Comparison of ENCODE assay signal across 14 cellular contexts in genomic region chr11:46353706-46354105, GRCh38. TPM values are rescaled to one million over a fixed set of nuclear protein-coding genes. Genes with fewer than 3 reads are reported as not detected.
DNase-seq lines count a peak whose midpoint lies in the region; ATAC-seq and TF ChIP-seq lines count a peak whose summit lies in the region.
"Had no signal": no experiment of that assay in that cellular context is flagged by ENCODE, and none has a peak within 500 bp of the region (broad histone marks: within the 10 kb centered on the region; RNA-seq: fewer than 3 reads in every experiment).

No MANE protein-coding gene starts in this region.

- peak overlapping the region; percentile 59 for H3K27ac Mint-ChIP-seq in activated CD4-positive, alpha-beta memory T cell treated with anti-CD3 and anti-CD28 coated beads, Interleukin-2, amount 10 ng/mL, durations not matched to agents 7 days and 5 days
- no peak overlapping the region for H3K27ac Mint-ChIP-seq in Caco-2 (ENCODE audit: unreplicated experiment)

- H3K4me2 ChIP-seq in smooth muscle cell, result no peak overlapping the region

- whole genome bisulfite sequencing in smooth muscle cell (ENCODE audit: low lambda C conversion rate), result 22% methylated on average over 8 of the region's 9 CpGs

- H3F3A ChIP-seq in smooth muscle cell (ENCODE audit: low read depth), result no peaks in the 10 kb centered on the region

- TF ChIP-seq CTCF in HEK293 (tag by site-specific recombination; IDR thresholded peaks at IDR 0.05), result no peak
- no peak for TF ChIP-seq CTCF in dorsolateral prefrontal cortex (IDR thresholded peaks at IDR 0.05 in 54 of 56, conservative IDR thresholded peaks at IDR 0.05 in 2 of 56; ENCODE audit: low read depth in 1 of 56, partially characterized antibody in 56 of 56)
- TF ChIP-seq CTCF in smooth muscle cell (IDR thresholded peaks at IDR 0.05; ENCODE audit: borderline replicate concordance, insufficient read depth, poor library complexity, severe bottlenecking), result no peak
- no peak for TF ChIP-seq CTCF in Caco-2 (IDR thresholded peaks at IDR 0.05; ENCODE audit: insufficient read depth in 1 of 2, low read depth in 1 of 2, low read length in 1 of 2, severe bottlenecking in 1 of 2, unreplicated experiment in 1 of 2)

- H3K9ac ChIP-seq in smooth muscle cell (ENCODE audit: low read depth), result no peak overlapping the region

- H2AFZ ChIP-seq in smooth muscle cell (ENCODE audit: low read depth), result no peak overlapping the region

- POLR2A ChIA-PET in HEK293 (lab: Yijun Ruan, JAX), result no interaction called here
- POLR2A ChIA-PET in activated CD4-positive, alpha-beta memory T cell treated with anti-CD3 and anti-CD28 coated beads, Interleukin-2, amount 10 ng/mL, durations not matched to agents 7 days and 5 days (lab: Charles Lee), result interaction anchor here (1.2 kb wide), 1 partner anchor 34 kb away, joined by 5 read pairs; no protein-coding TSS in a partner anchor
- POLR2A ChIA-PET in Caco-2 (lab: Charles Lee), result no interaction called here

- CTCF ChIA-PET in HEK293 (lab: Yijun Ruan, JAX), result interaction anchor here (0.7 to 10.0 kb wide), 6 partner anchors 13 to 904 kb away, joined by 3 to 98 read pairs (median 6); partner anchors contain the start of genes CHRM4 and NR1H3
- CTCF ChIA-PET in activated CD4-positive, alpha-beta memory T cell treated with anti-CD3 and anti-CD28 coated beads, Interleukin-2, amount 10 ng/mL, durations not matched to agents 7 days and 5 days (lab: Charles Lee), result interaction anchor here (0.6 to 10.7 kb wide), 6 partner anchors 12 to 436 kb away, joined by 3 to 210 read pairs (median 8); partner anchors contain the start of gene PEX16
- CTCF ChIA-PET in Caco-2 (lab: Charles Lee), result interaction anchor here (1.3 kb wide), 1 partner anchor 15 kb away, joined by 4 read pairs; no protein-coding TSS in a partner anchor

- H3K36me3 Mint-ChIP-seq in activated CD4-positive, alpha-beta memory T cell treated with anti-CD3 and anti-CD28 coated beads, Interleukin-2, amount 10 ng/mL, durations not matched to agents 7 days and 5 days (ENCODE audit: low read depth), result peaks cover 51% of the 10 kb centered on the region
- H3K36me3 Mint-ChIP-seq in Caco-2 (ENCODE audit: insufficient read depth, unreplicated experiment), result peaks cover 24% of the 10 kb centered on the region

- BruUV-seq in Caco-2 (replicated peaks; lab: Mats Ljungman, UMichigan), result no TSS peak

- no peaks in the 10 kb centered on the region for H3K27me3 ChIP-seq in dorsolateral prefrontal cortex
- H3K27me3 ChIP-seq in smooth muscle cell (ENCODE audit: low read depth), result no peaks in the 10 kb centered on the region
- H3K27me3 ChIP-seq in Caco-2 (replicated peaks; ENCODE audit: control insufficient read depth, insufficient read depth, low read length), result no peaks in the 10 kb centered on the region

- no peaks in the 10 kb centered on the region for H3K27me3 Mint-ChIP-seq in activated CD4-positive, alpha-beta memory T cell treated with anti-CD3 and anti-CD28 coated beads, Interleukin-2, amount 10 ng/mL, durations not matched to agents 7 days and 5 days
- H3K27me3 Mint-ChIP-seq in Caco-2 (ENCODE audit: insufficient read depth, unreplicated experiment), result no peaks in the 10 kb centered on the region

- intact Hi-C loops in dorsolateral prefrontal cortex (cut with DNase I), result loop anchor here in 1 of 2 donors (2.0 to 5.0 kb wide), 2 partner anchors 13 to 34 kb away; no protein-coding TSS in a partner anchor
- intact Hi-C loops in Caco-2 (cut with micrococcal nuclease; ENCODE audit: unreplicated experiment), result no loop called here

- H3K4me3 Mint-ChIP-seq in activated CD4-positive, alpha-beta memory T cell treated with anti-CD3 and anti-CD28 coated beads, Interleukin-2, amount 10 ng/mL, durations not matched to agents 7 days and 5 days, result no peak overlapping the region
- H3K4me3 Mint-ChIP-seq in Caco-2 (ENCODE audit: unreplicated experiment), result no peak overlapping the region

- peaks cover 81% of the 10 kb centered on the region for H3K79me2 ChIP-seq in smooth muscle cell (ENCODE audit: low read depth)

- H3K27ac ChIP-seq in HEK293 (ENCODE audit: extremely low read depth, low read depth, low read length), result no peak overlapping the region
- H3K27ac ChIP-seq in dorsolateral prefrontal cortex, result peak overlapping the region in 58 of 59 donors; percentile 15 to 91 (median 82)
- H3K27ac ChIP-seq in smooth muscle cell (ENCODE audit: low read depth), result no peak overlapping the region

- H3K4me3 ChIP-seq in HEK293 (ENCODE audit: low read depth, low read length) (no peak overlapping the region), dorsolateral prefrontal cortex (peak overlapping the region in 23 of 59 donors; percentile 0 to 90 (median 22)), smooth muscle cell (no peak overlapping the region), Caco-2 (ENCODE audit: low read depth, low read length) (no peak overlapping the region)

- peaks cover 76% of the 10 kb centered on the region for H3K4me1 Mint-ChIP-seq in activated CD4-positive, alpha-beta memory T cell treated with anti-CD3 and anti-CD28 coated beads, Interleukin-2, amount 10 ng/mL, durations not matched to agents 7 days and 5 days
- peaks cover 14% of the 10 kb centered on the region for H3K4me1 Mint-ChIP-seq in Caco-2 (ENCODE audit: low read depth, unreplicated experiment)

- H3K36me3 ChIP-seq in HEK293 (ENCODE audit: control insufficient read depth in 2 of 2, insufficient read depth in 1 of 2, low read length in 2 of 2) (peaks cover 0 to 26% of the 10 kb centered on the region in 2 experiments; a peak in 1 of 3 replicates), smooth muscle cell (ENCODE audit: low read depth) (no peaks in the 10 kb centered on the region), Caco-2 (ENCODE audit: control insufficient read depth, insufficient read depth, low read length) (peaks cover 3% of the 10 kb centered on the region; the same call in 1 of the 2 replicates)

- H3K9me3 ChIP-seq in HEK293 (ENCODE audit: control insufficient read depth, insufficient read depth, low read depth, low read length), result no peaks in the 10 kb centered on the region
- no peaks in the 10 kb centered on the region for H3K9me3 ChIP-seq in smooth muscle cell (replicated peaks; ENCODE audit: low read depth)
- H3K9me3 ChIP-seq in Caco-2, result no peaks in the 10 kb centered on the region

- H4K20me1 ChIP-seq in smooth muscle cell (ENCODE audit: low read depth), result peaks cover 79% of the 10 kb centered on the region

- H3K9me3 Mint-ChIP-seq in activated CD4-positive, alpha-beta memory T cell treated with anti-CD3 and anti-CD28 coated beads, Interleukin-2, amount 10 ng/mL, durations not matched to agents 7 days and 5 days, result no peaks in the 10 kb centered on the region
- H3K9me3 Mint-ChIP-seq in Caco-2 (ENCODE audit: unreplicated experiment), result no peaks in the 10 kb centered on the region

- no peak for DNase-seq in activated CD4-positive, alpha-beta memory T cell treated with anti-CD3 and anti-CD28 coated beads, Interleukin-2, amount 10 ng/mL, durations not matched to agents 7 days and 5 days
- peak in 7 of 10 donors; percentile 71 to 85 (median 78) for DNase-seq in dorsolateral prefrontal cortex
- peak in 2 of 3 donors; percentile 52 to 65 for DNase-seq in stimulated activated CD4-positive, alpha-beta T cell treated with anti-CD3 and anti-CD28 coated beads, TNF-alpha, amount 100 ng/mL, for 48 hours (ENCODE audit: low read depth in 3 of 3)
- DNase-seq in smooth muscle cell (lab: John Stamatoyannopoulos, UW; ENCODE audit: unreplicated experiment), result no peak
- no peak for DNase-seq in Caco-2
- DNase-seq in NK-92 treated with Interleukin-12 subunit alpha and Interleukin-12 subunit beta, amount 100 ng/mL, for 24 hours (lab: John Stamatoyannopoulos, UW), result no peak
- DNase-seq: activated gamma-delta T cell treated with Interleukin-2 at 50 U/mL for 16 hours, NCI-H1105, RPMI8226 had no signal

- H3K4me1 ChIP-seq in HEK293 (ENCODE audit: control insufficient read depth, insufficient read depth, low read length) (no peaks in the 10 kb centered on the region; the same call in 1 of the 2 replicates), smooth muscle cell (ENCODE audit: low read depth) (peaks cover 5% of the 10 kb centered on the region), Caco-2 (peaks cover 6% of the 10 kb centered on the region; the same call in 1 of the 2 replicates)

- ATAC-seq in HG02571 (IDR thresholded peaks at IDR 0.05; ENCODE audit: unreplicated experiment), result no peak
- ATAC-seq: right cardiac atrium had no signal

TF ChIP-seq in HEK293, 187 proteins besides CTCF, POLR2A, EP300 and RAD21 (continues in another document):
- no peak for TF ChIP-seq ZNF843 (tag by site-specific recombination; IDR thresholded peaks at IDR 0.05)
- peak; percentile 98 for TF ChIP-seq EGR2 (tag by site-specific recombination; IDR thresholded peaks at IDR 0.05; ENCODE audit: low read depth)
- peak; percentile 99 for TF ChIP-seq ZFHX2 (tag by site-specific recombination; conservative IDR thresholded peaks at IDR 0.05)
- no peak for TF ChIP-seq ZNF837 (tag by site-specific recombination; IDR thresholded peaks at IDR 0.05)

RNA-seq across cellular contexts. Expression of gene DGKZ, which starts 6.4 kb away (rescaled TPM):
- total RNA-seq in activated CD4-positive, alpha-beta memory T cell treated with anti-CD3 and anti-CD28 coated beads, Interleukin-2, amount 10 ng/mL, durations not matched to agents 7 days and 5 days, result 100 to 1,000 TPM; 141 to 143 TPM
- total RNA-seq in dorsolateral prefrontal cortex, result 100 to 1,000 TPM; 142 to 475 (median 319) TPM
- total RNA-seq in smooth muscle cell, result 32.2 and 42.1 TPM in 2 replicates
- 30.7 and 52.0 TPM in 2 replicates for polyA plus RNA-seq in smooth muscle cell
- total RNA-seq in Caco-2 (2022), result 59.3 and 59.5 TPM in 2 replicates

RNA-seq across cellular contexts. Expression of gene MDK, which starts 27.8 kb away (rescaled TPM):
- total RNA-seq in activated CD4-positive, alpha-beta memory T cell treated with anti-CD3 and anti-CD28 coated beads, Interleukin-2, amount 10 ng/mL, durations not matched to agents 7 days and 5 days, result 1 to 10 TPM; 3.5 to 4.1 TPM
- total RNA-seq in dorsolateral prefrontal cortex (10 to 100 TPM in 95 of 120 experiments, 1 to 10 TPM in 25; 4.6 to 45.3 (median 12.9) TPM), smooth muscle cell (403 and 490 TPM in 2 replicates), Caco-2 (2022) (601 and 699 TPM in 2 replicates)
- 667 and 755 TPM in 2 replicates for polyA plus RNA-seq in smooth muscle cell

RNA-seq across cellular contexts. Expression of gene CHRM4, which starts 37.9 kb away (rescaled TPM):
- under 1 TPM; 0.30 to 0.38 TPM for total RNA-seq in activated CD4-positive, alpha-beta memory T cell treated with anti-CD3 and anti-CD28 coated beads, Interleukin-2, amount 10 ng/mL, durations not matched to agents 7 days and 5 days
- total RNA-seq in dorsolateral prefrontal cortex (10 to 100 TPM in 56 of 120 experiments, 1 to 10 TPM in 64; 2.7 to 25.0 (median 9.7) TPM), smooth muscle cell (4.7 and 5.6 TPM in 2 replicates), Caco-2 (2022) (0.27 and 0.28 TPM in 2 replicates)
- polyA plus RNA-seq in smooth muscle cell, result 11.1 and 20.0 TPM in 2 replicates
- total RNA-seq: epithelial cell of proximal tubule had no signal
- polyA plus RNA-seq: keratinocyte had no signal

Comparison
In these comparisons a context has a peak if more than half of its experiments do, and no peak if none do; other contexts are left out.
1. H3K27ac ChIP-seq: peak in dorsolateral prefrontal cortex (58 of 59); none in HEK293 (single experiment) and smooth muscle cell (single experiment).
2. DNase-seq: peak in dorsolateral prefrontal cortex (7 of 10) and stimulated activated CD4-positive, alpha-beta T cell treated with anti-CD3 and anti-CD28 coated beads, TNF-alpha, amount 100 ng/mL, for 48 hours (2 of 3); none in activated CD4-positive, alpha-beta memory T cell treated with anti-CD3 and anti-CD28 coated beads, Interleukin-2, amount 10 ng/mL, durations not matched to agents 7 days and 5 days (single experiment), smooth muscle cell (single experiment), Caco-2 (0 of 2) and NK-92 treated with Interleukin-12 subunit alpha and Interleukin-12 subunit beta, amount 100 ng/mL, for 24 hours (single experiment).